29 cellular contexts compared by ENCODE assay signal in the genomic region with DNA sequence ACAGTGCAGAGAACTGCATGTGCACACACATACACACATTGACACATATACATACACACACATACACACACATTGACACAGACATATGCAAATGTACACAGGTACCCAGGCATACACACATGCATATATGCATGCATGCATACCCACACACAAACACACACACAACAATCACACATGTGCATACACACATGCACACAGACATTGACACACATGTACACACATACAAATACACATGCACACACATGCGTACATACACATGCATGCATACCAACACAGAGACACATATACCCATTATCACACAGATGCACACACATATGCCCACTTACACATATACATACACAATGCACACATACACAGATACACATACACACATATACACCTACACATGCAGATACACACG.
"Had no signal": no experiment of that assay in that cellular context is flagged by ENCODE, and none has a peak within 500 bp of the region (broad histone marks: within the 10 kb centered on the region; RNA-seq: fewer than 3 reads in every experiment).

No MANE protein-coding gene starts in this region.

- H3K27ac ChIP-seq: hepatocyte, left ventricle myocardium inferior, neutrophil, parathyroid adenoma, right atrium auricular region, skin epidermis, stomach, testis, thyroid gland, transverse colon, upper lobe of right lung, uterus had no signal

- H3K9me3 Mint-ChIP-seq: nephron, neural crest cell had no signal

- H3K27me3 Mint-ChIP-seq: stimulated activated naive B cell treated with anti-CD40 and anti-IgM and Interleukin-4, amounts not matched to agents 10 μg/mL and 1 μg/mL and 100 μg/mL, for 72 hours had no signal

- H3K36me3 Mint-ChIP-seq: naive thymus-derived CD8-positive, alpha-beta T cell; stimulated activated naive B cell treated with anti-CD40 and anti-IgM and Interleukin-4, amounts not matched to agents 10 μg/mL and 1 μg/mL and 100 μg/mL, for 72 hours had no signal

- H3K27me3 ChIP-seq: hepatocyte, neutrophil, right atrium auricular region, stomach, testis, thyroid gland, transverse colon, upper lobe of right lung, uterus had no signal

- H3K9ac ChIP-seq: parathyroid adenoma had no signal

- ATAC-seq: mucosa of descending colon; naive thymus-derived CD8-positive, alpha-beta T cell; sciatic nerve; stimulated activated naive B cell treated with anti-CD40 and anti-IgM and Interleukin-4, amounts not matched to agents 10 μg/mL and 1 μg/mL and 100 μg/mL, for 72 hours; stimulated activated naive CD8-positive, alpha-beta T cell treated with anti-CD3 and anti-CD28 coated beads, Interleukin-15, Interleukin-2, amounts not matched to agents 100 U/mL and 50 U/mL, for 24 hours; upper lobe of right lung had no signal

- H3K4me3 Mint-ChIP-seq: naive thymus-derived CD8-positive, alpha-beta T cell; nephron; neural crest cell; stimulated activated naive B cell treated with anti-CD40 and anti-IgM and Interleukin-4, amounts not matched to agents 10 μg/mL and 1 μg/mL and 100 μg/mL, for 72 hours had no signal

- H3K4me1 Mint-ChIP-seq: naive thymus-derived CD8-positive, alpha-beta T cell; nephron; neural crest cell; stimulated activated naive B cell treated with anti-CD40 and anti-IgM and Interleukin-4, amounts not matched to agents 10 μg/mL and 1 μg/mL and 100 μg/mL, for 72 hours had no signal

- H3K79me2 ChIP-seq: hepatocyte, parathyroid adenoma had no signal

- H3K4me1 ChIP-seq: left ventricle myocardium inferior, parathyroid adenoma, right atrium auricular region, stomach, testis, thyroid gland, transverse colon, upper lobe of right lung, uterus had no signal

- DNase-seq: islet precursor cell; left ventricle myocardium inferior; mesendoderm; midbrain; mucosa of descending colon; naive thymus-derived CD8-positive, alpha-beta T cell; occipital lobe; stimulated activated CD4-positive, alpha-beta T cell treated with anti-CD3 and anti-CD28 coated beads, Interleukin-12 subunit alpha, Interleukin-12 subunit beta, amount 100 ng/mL, for 4 hours; stimulated activated CD4-positive, alpha-beta T cell treated with anti-CD3 and anti-CD28 coated beads, Interleukin-15, amount 100 ng/mL, for 24 hours; stimulated activated CD4-positive, alpha-beta T cell treated with anti-CD3 and anti-CD28 coated beads, Interleukin-2, amount 100 ng/mL, for 24 hours; stimulated activated CD4-positive, alpha-beta T cell treated with anti-CD3 and anti-CD28 coated beads, Interleukin-4, amount 100 ng/mL, for 1 hour; stimulated activated naive B cell treated with anti-CD40 and anti-IgM and Interleukin-4, amounts not matched to agents 10 μg/mL and 1 μg/mL and 100 μg/mL, for 72 hours; stimulated activated naive CD8-positive, alpha-beta T cell treated with anti-CD3 and anti-CD28 coated beads, Interleukin-15, Interleukin-2, amounts not matched to agents 100 U/mL and 50 U/mL, for 24 hours; stomach; testis; thyroid gland; transverse colon; upper lobe of right lung; uterus had no signal

- H2AFZ ChIP-seq: hepatocyte, parathyroid adenoma had no signal

- H3K9me3 ChIP-seq: left ventricle myocardium inferior, mucosa of descending colon, neutrophil, right atrium auricular region, stomach, testis, thyroid gland, transverse colon, upper lobe of right lung, uterus had no signal

- H3K4me3 ChIP-seq: hepatocyte, left ventricle myocardium inferior, lung, mucosa of descending colon, right atrium auricular region, skin epidermis, stomach, testis, thyroid gland, transverse colon, upper lobe of right lung, uterus had no signal

- H3K4me2 ChIP-seq: hepatocyte had no signal

- H3K36me3 ChIP-seq: left ventricle myocardium inferior, neutrophil, right atrium auricular region, stomach, thyroid gland, transverse colon, upper lobe of right lung, uterus had no signal

- H3K27ac Mint-ChIP-seq: nephron; progenitor cell of endocrine pancreas; stimulated activated naive B cell treated with anti-CD40 and anti-IgM and Interleukin-4, amounts not matched to agents 10 μg/mL and 1 μg/mL and 100 μg/mL, for 72 hours had no signal
